In the genomic region with DNA sequence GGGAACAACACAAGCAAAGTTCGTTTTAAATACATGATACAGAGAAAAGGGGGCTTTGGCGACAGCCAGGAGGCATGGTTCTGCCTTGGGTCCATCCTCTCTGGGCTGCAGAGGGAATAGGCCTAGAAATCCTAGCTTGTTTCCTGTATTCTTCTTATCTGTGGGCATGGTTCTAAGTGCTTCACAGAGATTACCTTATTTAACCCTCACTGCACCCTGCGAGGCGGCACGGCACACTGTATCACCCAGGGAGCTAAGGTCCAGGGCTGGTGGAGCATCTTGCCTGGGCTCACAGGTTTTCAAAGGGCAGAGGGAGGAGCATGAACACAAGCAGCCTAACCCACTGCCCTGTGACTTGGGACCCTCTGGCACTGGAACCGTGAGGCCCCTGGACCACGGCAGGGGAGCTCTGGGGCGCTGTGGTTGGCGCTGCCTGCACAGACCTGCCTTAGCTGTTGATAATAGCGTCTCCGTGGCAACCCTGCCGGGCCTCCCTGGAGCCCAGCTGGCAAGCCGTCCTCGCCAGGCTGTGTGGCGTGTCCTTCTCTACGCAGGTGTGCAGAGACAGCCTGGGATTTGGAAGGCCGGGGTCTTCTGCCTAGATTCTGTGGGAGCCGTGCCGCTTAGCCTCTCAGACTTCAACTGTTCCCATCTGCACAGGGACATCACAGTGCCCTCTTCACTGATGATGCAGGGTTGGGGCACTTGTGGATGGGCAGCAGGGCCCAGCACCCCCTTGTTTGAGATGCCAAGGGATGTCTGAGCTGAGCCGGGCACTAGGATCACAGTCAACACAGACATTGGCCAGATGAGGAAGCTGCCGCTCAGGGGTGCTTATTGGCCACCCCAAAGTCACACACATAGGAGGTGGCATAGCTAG, we compare ENCODE assay signal across 15 cellular contexts.
DNase-seq lines count a peak whose midpoint lies in the region; ATAC-seq lines count a peak whose summit lies in the region.
"Had no signal": no experiment of that assay in that cellular context is flagged by ENCODE, and none has a peak within 500 bp of the region (broad histone marks: within the 10 kb centered on the region; RNA-seq: fewer than 3 reads in every experiment).

No MANE protein-coding gene starts in this region.

- H3K4me1 Mint-ChIP-seq in stimulated activated memory B cell treated with anti-CD40 and anti-IgM and Interleukin-4, amounts not matched to agents 10 μg/mL and 1 μg/mL and 100 μg/mL, for 72 hours, result peaks cover 36% of the 10 kb centered on the region

- H3K4me3 Mint-ChIP-seq in stimulated activated memory B cell treated with anti-CD40 and anti-IgM and Interleukin-4, amounts not matched to agents 10 μg/mL and 1 μg/mL and 100 μg/mL, for 72 hours, result no peak overlapping the region
- H3K4me3 Mint-ChIP-seq: activated naive CD8-positive, alpha-beta T cell treated with anti-CD3 and anti-CD28 coated beads for 36 hours had no signal

- peak; percentile 46 for DNase-seq in NCI-H2227 (lab: John Stamatoyannopoulos, UW; ENCODE audit: unreplicated experiment)
- DNase-seq in NCI-H2227 treated with DMSO at 0.1 percent for 48 hours (lab: John Stamatoyannopoulos, UW), result no peak
- peak; percentile 64 for DNase-seq in NCI-H2107 treated with DMSO at 0.1 percent for 48 hours (lab: John Stamatoyannopoulos, UW; ENCODE audit: unreplicated experiment)
- DNase-seq in SHP77 treated with DMSO at 0.1 percent for 48 hours (lab: John Stamatoyannopoulos, UW), result peak; percentile 35
- no peak for DNase-seq in cortex of kidney (lab: John Stamatoyannopoulos, UW)
- no peak for DNase-seq in activated CD4-positive, CD25-positive, alpha-beta regulatory T cell treated with anti-CD3 and anti-CD28 coated beads, Interleukin-2, amount 50 U/mL, for 72 hours
- DNase-seq: activated naive CD8-positive, alpha-beta T cell treated with anti-CD3 and anti-CD28 coated beads for 36 hours; esophagus squamous epithelium; NCI-H446; occipital lobe; Right ventricle myocardium superior; transverse colon had no signal

- H3K9me3 Mint-ChIP-seq in stimulated activated memory B cell treated with anti-CD40 and anti-IgM and Interleukin-4, amounts not matched to agents 10 μg/mL and 1 μg/mL and 100 μg/mL, for 72 hours, result no peaks in the 10 kb centered on the region
- H3K9me3 Mint-ChIP-seq: activated naive CD8-positive, alpha-beta T cell treated with anti-CD3 and anti-CD28 coated beads for 36 hours had no signal

- H3K27ac Mint-ChIP-seq in stimulated activated memory B cell treated with anti-CD40 and anti-IgM and Interleukin-4, amounts not matched to agents 10 μg/mL and 1 μg/mL and 100 μg/mL, for 72 hours, result peak overlapping the region; percentile 14
- H3K27ac Mint-ChIP-seq: activated naive CD8-positive, alpha-beta T cell treated with anti-CD3 and anti-CD28 coated beads for 36 hours had no signal

- no peak for ATAC-seq in stimulated activated memory B cell treated with anti-CD40 and anti-IgM and Interleukin-4, amounts not matched to agents 10 μg/mL and 1 μg/mL and 100 μg/mL, for 72 hours
- no peak for ATAC-seq in HG02870 (IDR thresholded peaks at IDR 0.05; ENCODE audit: unreplicated experiment)
- ATAC-seq: HCT116 had no signal

- no peaks in the 10 kb centered on the region for H3K36me3 Mint-ChIP-seq in stimulated activated memory B cell treated with anti-CD40 and anti-IgM and Interleukin-4, amounts not matched to agents 10 μg/mL and 1 μg/mL and 100 μg/mL, for 72 hours
- H3K36me3 Mint-ChIP-seq: activated naive CD8-positive, alpha-beta T cell treated with anti-CD3 and anti-CD28 coated beads for 36 hours had no signal

- no peaks in the 10 kb centered on the region for H3K27me3 Mint-ChIP-seq in stimulated activated memory B cell treated with anti-CD40 and anti-IgM and Interleukin-4, amounts not matched to agents 10 μg/mL and 1 μg/mL and 100 μg/mL, for 72 hours
- H3K27me3 Mint-ChIP-seq: activated naive CD8-positive, alpha-beta T cell treated with anti-CD3 and anti-CD28 coated beads for 36 hours had no signal

Comparison
In these comparisons a context has a peak if more than half of its experiments do, and no peak if none do; other contexts are left out.
1. DNase-seq: peak in NCI-H2227 (single experiment), NCI-H2107 treated with DMSO at 0.1 percent for 48 hours (single experiment) and SHP77 treated with DMSO at 0.1 percent for 48 hours (single experiment); none in NCI-H2227 treated with DMSO at 0.1 percent for 48 hours (single experiment), cortex of kidney (single experiment) and activated CD4-positive, CD25-positive, alpha-beta regulatory T cell treated with anti-CD3 and anti-CD28 coated beads, Interleukin-2, amount 50 U/mL, for 72 hours (single experiment).